Comparison of ENCODE assay signal across 34 cellular contexts in the genomic region with DNA sequence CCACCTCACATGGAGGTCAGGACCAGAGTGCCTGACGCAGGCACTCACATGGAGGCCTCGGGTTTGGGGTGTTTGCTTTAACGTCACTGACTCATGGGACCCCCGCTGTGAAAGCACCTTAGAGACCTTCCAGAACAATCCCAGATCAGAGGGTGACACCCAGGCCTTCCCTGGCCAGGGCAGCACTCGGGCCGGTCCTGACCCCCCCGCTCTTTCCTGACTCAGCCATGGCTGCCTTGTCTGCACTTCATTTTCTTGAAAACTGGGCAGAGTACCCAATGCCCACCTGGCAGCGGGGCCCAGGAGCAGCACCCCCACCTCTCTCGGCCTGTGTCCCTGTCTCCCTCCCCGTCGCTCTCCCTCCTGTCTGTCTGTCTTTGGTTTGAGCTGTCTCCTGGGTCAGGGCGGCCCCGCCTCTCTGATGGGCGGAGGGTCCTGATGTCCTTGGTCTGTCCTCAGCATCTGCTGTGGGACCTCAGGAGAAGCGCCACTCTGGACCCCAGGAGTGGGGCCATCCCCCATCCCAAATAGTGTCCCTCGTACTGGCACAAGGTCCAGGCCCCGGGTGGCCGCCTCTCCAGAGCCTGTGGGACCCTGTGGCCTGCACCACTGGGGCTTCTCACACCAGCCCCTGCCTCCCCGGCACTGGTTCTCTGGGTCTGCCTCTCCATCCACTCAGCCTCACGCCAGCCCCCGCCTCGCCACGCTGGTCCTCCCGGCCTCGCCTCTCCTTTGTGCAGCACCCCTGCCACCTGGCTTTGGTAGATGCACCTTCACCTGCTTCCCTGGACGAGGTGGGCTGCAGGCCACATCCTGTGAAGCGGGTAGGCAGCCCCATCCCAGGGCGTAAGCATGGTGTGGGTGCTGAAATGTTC. TPM values are rescaled to one million over a fixed set of nuclear protein-coding genes. Genes with fewer than 3 reads are reported as not detected.
"Had no signal": no experiment of that assay in that cellular context is flagged by ENCODE, and none has a peak within 500 bp of the region (broad histone marks: within the 10 kb centered on the region; RNA-seq: fewer than 3 reads in every experiment).

No MANE protein-coding gene starts in this region.

- H3K27ac Mint-ChIP-seq: activated CD4-positive, alpha-beta T cell treated with anti-CD3 and anti-CD28 coated beads, Interleukin-2, amount 10 ng/mL, durations not matched to agents 24 days and 14 days; activated CD8-positive, alpha-beta T cell treated with anti-CD3 and anti-CD28 coated beads for 36 hours; activated naive CD4-positive, alpha-beta T cell treated with anti-CD3 and anti-CD28 coated beads for 36 hours; activated naive CD8-positive, alpha-beta T cell treated with anti-CD3 and anti-CD28 coated beads for 36 hours; activated T-cell treated with anti-CD3 and anti-CD28 coated beads, Interleukin-2, amount 50 U/mL, for 24 hours; activated T-helper 2 cell treated with anti-CD3 and anti-CD28 coated beads, Interferon-gamma antibody, Interleukin-2, Interleukin-4, amounts not matched to agents 10 μg/mL and 5 μg/mL and 100 μg/mL, durations not matched to agents 14 hours and 24 hours and 36 hours; T-helper 1 cell treated with Interleukin-12 subunit alpha and Interleukin-12 subunit beta and Interleukin-4 antibody, amounts not matched to agents 30 μg/mL and 1 μg/mL, for 36 hours; T-helper 2 cell treated with Interferon-gamma antibody and Interleukin-4, amounts not matched to agents 5 μg/mL and 100 μg/mL, for 36 hours had no signal

- H3K27me3 Mint-ChIP-seq: activated CD4-positive, alpha-beta T cell treated with anti-CD3 and anti-CD28 coated beads, Interleukin-2, amount 10 ng/mL, durations not matched to agents 24 days and 14 days; activated CD8-positive, alpha-beta T cell treated with anti-CD3 and anti-CD28 coated beads for 36 hours; activated naive CD8-positive, alpha-beta T cell treated with anti-CD3 and anti-CD28 coated beads for 36 hours; activated T-cell treated with anti-CD3 and anti-CD28 coated beads, Interleukin-2, amount 50 U/mL, for 24 hours had no signal

- H3K27me3 ChIP-seq: brain microvascular endothelial cell, SJCRH30 had no signal

- H3K36me3 ChIP-seq: brain microvascular endothelial cell, SJCRH30 had no signal

- H3K9ac ChIP-seq: KMS-11, SK-N-SH had no signal

- DNase-seq: activated CD4-positive, alpha-beta T cell treated with anti-CD3 and anti-CD28 coated beads, Interleukin-2, amount 10 ng/mL, durations not matched to agents 24 days and 14 days; activated CD4-positive, alpha-beta T cell treated with anti-CD3 and anti-CD28 coated beads, Interleukin-2, amount 50 U/mL, for 4 hours; activated CD8-positive, alpha-beta T cell treated with anti-CD3 and anti-CD28 coated beads for 36 hours; activated gamma-delta T cell treated with Interleukin-2 at 50 U/mL for 16 hours; activated naive CD4-positive, alpha-beta T cell treated with anti-CD3 and anti-CD28 coated beads for 36 hours; activated naive CD8-positive, alpha-beta T cell treated with anti-CD3 and anti-CD28 coated beads for 36 hours; activated T-cell treated with anti-CD3 and anti-CD28 coated beads, Interleukin-2, amount 50 U/mL, for 24 hours; amniotic stem cell; aorta; brain microvascular endothelial cell; central memory CD4-positive, alpha-beta T cell; MM.1S; MV-4-11; NCI-H1092; NCI-H1436 treated with DMSO at 0.1 percent for 48 hours; NCI-H1694 treated with DMSO at 0.1 percent for 48 hours; NCI-H2029; NCI-H2107; NCI-H2171; NCI-H510A; NCI-H526; NCI-H748 treated with DMSO at 0.1 percent for 48 hours; NK-92 treated with Interleukin-12 subunit alpha and Interleukin-12 subunit beta, amount 100 ng/mL, for 24 hours; PC-9; SHP77; SJCRH30; SK-N-SH had no signal

- H3K9me3 Mint-ChIP-seq: activated CD4-positive, alpha-beta T cell treated with anti-CD3 and anti-CD28 coated beads, Interleukin-2, amount 10 ng/mL, durations not matched to agents 24 days and 14 days; activated CD8-positive, alpha-beta T cell treated with anti-CD3 and anti-CD28 coated beads for 36 hours; activated naive CD4-positive, alpha-beta T cell treated with anti-CD3 and anti-CD28 coated beads for 36 hours; activated naive CD8-positive, alpha-beta T cell treated with anti-CD3 and anti-CD28 coated beads for 36 hours; activated T-cell treated with anti-CD3 and anti-CD28 coated beads, Interleukin-2, amount 50 U/mL, for 24 hours; activated T-helper 2 cell treated with anti-CD3 and anti-CD28 coated beads, Interferon-gamma antibody, Interleukin-2, Interleukin-4, amounts not matched to agents 10 μg/mL and 5 μg/mL and 100 μg/mL, durations not matched to agents 14 hours and 24 hours and 36 hours; T-helper 1 cell treated with Interleukin-12 subunit alpha and Interleukin-12 subunit beta and Interleukin-4 antibody, amounts not matched to agents 30 μg/mL and 1 μg/mL, for 36 hours; T-helper 2 cell treated with Interferon-gamma antibody and Interleukin-4, amounts not matched to agents 5 μg/mL and 100 μg/mL, for 36 hours had no signal

- ATAC-seq: activated CD8-positive, alpha-beta T cell treated with anti-CD3 and anti-CD28 coated beads for 36 hours had no signal

- H2AFZ ChIP-seq: PC-9 had no signal

- FAIRE-seq: RCC 7860, TTC549 had no signal

- H3K9me3 ChIP-seq: SJCRH30, SK-N-SH had no signal

- H3K27ac ChIP-seq: brain microvascular endothelial cell, KMS-11, PC-9, RWPE1, SJCRH30 had no signal

- H3K36me3 Mint-ChIP-seq: activated naive CD8-positive, alpha-beta T cell treated with anti-CD3 and anti-CD28 coated beads for 36 hours had no signal

- H3K4me2 ChIP-seq: KMS-11, PC-9, SK-N-SH had no signal

- H3K4me3 ChIP-seq: PC-9, SJCRH30 had no signal

- H3K4me1 Mint-ChIP-seq: activated CD4-positive, alpha-beta T cell treated with anti-CD3 and anti-CD28 coated beads, Interleukin-2, amount 10 ng/mL, durations not matched to agents 24 days and 14 days; activated naive CD8-positive, alpha-beta T cell treated with anti-CD3 and anti-CD28 coated beads for 36 hours had no signal

- H3K4me3 Mint-ChIP-seq: activated CD4-positive, alpha-beta T cell treated with anti-CD3 and anti-CD28 coated beads, Interleukin-2, amount 10 ng/mL, durations not matched to agents 24 days and 14 days; activated CD8-positive, alpha-beta T cell treated with anti-CD3 and anti-CD28 coated beads for 36 hours; activated naive CD4-positive, alpha-beta T cell treated with anti-CD3 and anti-CD28 coated beads for 36 hours; activated naive CD8-positive, alpha-beta T cell treated with anti-CD3 and anti-CD28 coated beads for 36 hours; activated T-cell treated with anti-CD3 and anti-CD28 coated beads, Interleukin-2, amount 50 U/mL, for 24 hours; T-helper 1 cell treated with Interleukin-12 subunit alpha and Interleukin-12 subunit beta and Interleukin-4 antibody, amounts not matched to agents 30 μg/mL and 1 μg/mL, for 36 hours; T-helper 2 cell treated with Interferon-gamma antibody and Interleukin-4, amounts not matched to agents 5 μg/mL and 100 μg/mL, for 36 hours had no signal

RNA-seq across cellular contexts. Expression of a gene that starts 55.9 kb away (rescaled TPM):
- total RNA-seq: SJCRH30 had no signal
